2 cellular contexts compared by ENCODE assay signal in genomic region chr12:460301-461230, GRCh38.
TF ChIP-seq lines count a peak whose summit lies in the region.

No MANE protein-coding gene starts in this region.

TF ChIP-seq in SK-N-SH, 30 proteins besides CTCF, POLR2A, EP300 and RAD21:
- TF ChIP-seq ZBTB33 (IDR thresholded peaks at IDR 0.05; ENCODE audit: borderline replicate concordance, low read depth) = no peak
- no peak for TF ChIP-seq NRF1 (IDR thresholded peaks at IDR 0.05; ENCODE audit: low read depth, low read length)
- no peak for TF ChIP-seq EZH2phosphoT487 (IDR thresholded peaks at IDR 0.05; ENCODE audit: borderline replicate concordance, low read depth)
- no peak for TF ChIP-seq GABPA (IDR thresholded peaks at IDR 0.05; ENCODE audit: low read depth)

TF ChIP-seq in HepG2, 621 proteins besides CTCF, POLR2A, EP300 and RAD21:
- TF ChIP-seq XRCC5 (optimal IDR thresholded peaks at IDR 0.05; ENCODE audit: low read length) (no peak), ZNF331 (CRISPR knock-in tag; IDR thresholded peaks at IDR 0.05) (no peak), AGO1 (IDR thresholded peaks at IDR 0.05; ENCODE audit: low read depth, low read length, poor library complexity, severe bottlenecking) (no peak), RXRB (CRISPR knock-in tag; IDR thresholded peaks at IDR 0.05; ENCODE audit: borderline replicate concordance) (no peak), GABPB1 (CRISPR knock-in tag; IDR thresholded peaks at IDR 0.05) (peak; percentile 27; the same call in 1 of the 2 replicates), HOXA3 (CRISPR knock-in tag; IDR thresholded peaks at IDR 0.05) (no peak), ZNF878 (CRISPR knock-in tag; IDR thresholded peaks at IDR 0.05) (no peak), ZNF766 (CRISPR knock-in tag; IDR thresholded peaks at IDR 0.05; ENCODE audit: borderline replicate concordance) (no peak), ZNF567 (CRISPR knock-in tag; IDR thresholded peaks at IDR 0.05; ENCODE audit: borderline replicate concordance) (no peak), ZNF800 (CRISPR knock-in tag; IDR thresholded peaks at IDR 0.05) (0 out of 2 replicates have a peak, but pooled peaks have one; percentile 2), PHF20 (CRISPR knock-in tag; IDR thresholded peaks at IDR 0.05) (no peak), THAP7 (CRISPR knock-in tag; IDR thresholded peaks at IDR 0.05) (no peak), ZBTB20 (CRISPR knock-in tag; IDR thresholded peaks at IDR 0.05; ENCODE audit: borderline replicate concordance, low read depth) (no peak), ZFP41 (CRISPR knock-in tag; IDR thresholded peaks at IDR 0.05; ENCODE audit: borderline replicate concordance) (no peak), E2F5 (CRISPR knock-in tag; conservative IDR thresholded peaks at IDR 0.05) (no peak), POLR2AphosphoS5 (IDR thresholded peaks at IDR 0.05; ENCODE audit: low read depth, low read length) (no peak), ZNF260 (CRISPR knock-in tag; IDR thresholded peaks at IDR 0.05; ENCODE audit: borderline replicate concordance, low read depth) (no peak), ZNF687 (CRISPR knock-in tag; IDR thresholded peaks at IDR 0.05) (peak; percentile 23; the same call in 1 of the 2 replicates), BCL3 (CRISPR knock-in tag; IDR thresholded peaks at IDR 0.05) (no peak), ZBTB8A (CRISPR knock-in tag; IDR thresholded peaks at IDR 0.05; ENCODE audit: borderline replicate concordance, low read depth) (no peak), SRSF1 (optimal IDR thresholded peaks at IDR 0.05; ENCODE audit: low read depth, low read length) (peak; percentile 34)
